9 cellular contexts compared by ENCODE assay signal in the genomic region with DNA sequence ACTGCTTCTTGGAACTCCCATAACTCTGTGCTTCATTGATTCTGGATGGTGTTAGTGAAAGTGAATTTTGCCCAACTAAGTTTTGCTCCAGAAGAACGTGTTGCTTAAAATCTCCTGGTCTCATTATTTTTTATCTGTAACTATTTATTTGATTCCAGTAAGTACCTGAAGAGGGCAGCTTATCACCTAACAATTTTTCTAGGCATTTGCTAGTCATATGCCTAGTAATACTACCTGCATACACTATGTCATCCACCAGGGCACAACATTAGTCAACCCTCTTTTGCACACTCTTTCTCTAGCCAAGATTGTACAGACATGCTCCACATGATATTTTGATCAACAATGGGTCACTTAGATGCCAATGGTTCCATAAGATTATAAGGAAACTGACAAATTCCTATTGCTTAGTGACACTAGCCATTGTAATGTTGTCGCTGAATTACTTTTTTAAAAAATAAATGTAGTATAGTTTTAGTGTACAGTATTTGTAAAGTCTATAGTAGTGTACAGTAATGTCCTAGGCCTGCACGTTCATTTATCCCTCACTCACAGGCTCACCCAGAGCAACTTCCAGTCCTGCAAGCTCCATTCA.
DNase-seq lines count a peak whose midpoint lies in the region; ATAC-seq, FAIRE-seq and TF ChIP-seq lines count a peak whose summit lies in the region.
"Had no signal": no experiment of that assay in that cellular context is flagged by ENCODE, and none has a peak within 500 bp of the region (broad histone marks: within the 10 kb centered on the region; RNA-seq: fewer than 3 reads in every experiment).

No MANE protein-coding gene starts in this region.

- no peak overlapping the region for H3K27ac Mint-ChIP-seq in CD4-positive, alpha-beta T cell

- no TSS peak for BruUV-seq in HepG2 (replicated peaks; lab: Mats Ljungman, UMichigan)

- ATAC-seq in GM19463 (IDR thresholded peaks at IDR 0.05; ENCODE audit: unreplicated experiment) = peak; percentile 92
- ATAC-seq in HG03432 (IDR thresholded peaks at IDR 0.05; ENCODE audit: unreplicated experiment) = peak; percentile 97
- peak; percentile 97 for ATAC-seq in RWPE2 (ENCODE audit: low read depth)
- ATAC-seq in HepG2 = peak; percentile 86
- ATAC-seq in CD4-positive, alpha-beta T cell (ENCODE audit: poor library complexity) = no peak

- no peak overlapping the region for H3K9ac ChIP-seq in HepG2 (ENCODE audit: insufficient read depth, low read depth, low read length)

- no peaks in the 10 kb centered on the region for H4K20me1 ChIP-seq in HepG2 (ENCODE audit: insufficient read depth, low read length)

- in situ Hi-C loops in HepG2 (cut with HindIII; ENCODE audit: extremely low pct_ligation_motif_present, low pct_unique_long_range_greater_than_20kb) = no loop called here

- no peaks in the 10 kb centered on the region for H3K27me3 Mint-ChIP-seq in CD4-positive, alpha-beta T cell

- H3K27ac ChIP-seq in RWPE2 (ENCODE audit: poor library complexity, severe bottlenecking) (no peak overlapping the region), HepG2 (ENCODE audit: extremely low read length, insufficient read depth, low read length) (no peak overlapping the region), substantia nigra (ENCODE audit: low read depth, low read length, poor library complexity, severe bottlenecking) (no peak overlapping the region)
- H3K27ac ChIP-seq in CD4-positive, alpha-beta T cell (ENCODE audit: low read depth, low read length) = no peak overlapping the region

- no peak for TF ChIP-seq RAD21 in HepG2 (CRISPR knock-in tag; IDR thresholded peaks at IDR 0.05)

- no peaks in the 10 kb centered on the region for H3K79me2 ChIP-seq in HepG2 (ENCODE audit: insufficient read depth, low read length)

- TF ChIP-seq EP300 in HepG2 (IDR thresholded peaks at IDR 0.05; ENCODE audit: low read depth in 2 of 2, low read length in 2 of 2) = no peak
- TF ChIP-seq EP300 in HepG2 (CRISPR knock-in tag; IDR thresholded peaks at IDR 0.05; ENCODE audit: borderline replicate concordance) = no peak

- no peaks in the 10 kb centered on the region for H3K36me3 Mint-ChIP-seq in CD4-positive, alpha-beta T cell (ENCODE audit: low read depth)

- peak; percentile 77 for TF ChIP-seq CTCF in RWPE2 (IDR thresholded peaks at IDR 0.05; ENCODE audit: poor library complexity, severe bottlenecking)
- no peak; the same call in 1 of the 2 replicates for TF ChIP-seq CTCF in HepG2 (CRISPR knock-in tag; IDR thresholded peaks at IDR 0.05)
- no peak for TF ChIP-seq CTCF in CD4-positive, alpha-beta T cell (IDR thresholded peaks at IDR 0.05)

- H3K9me3 ChIP-seq in RWPE2 (ENCODE audit: severe bottlenecking) (no peaks in the 10 kb centered on the region), HepG2 (ENCODE audit: low read length) (no peaks in the 10 kb centered on the region)
- no peaks in the 10 kb centered on the region for H3K9me3 ChIP-seq in CD4-positive, alpha-beta T cell (ENCODE audit: control insufficient read depth, low read length)

- H3K4me1 ChIP-seq in RWPE2 (ENCODE audit: insufficient read depth, poor library complexity, severe bottlenecking) (no peaks in the 10 kb centered on the region), HepG2 (ENCODE audit: insufficient read depth, low read length) (no peaks in the 10 kb centered on the region)

- no peak overlapping the region for H2AFZ ChIP-seq in HepG2 (ENCODE audit: low read length)

- peak; percentile 3 for DNase-seq in DMS 273 treated with DMSO at 0.1 percent for 48 hours (lab: John Stamatoyannopoulos, UW)
- no peak for DNase-seq in RWPE2 (ENCODE audit: low spot score)
- DNase-seq in HepG2 (ENCODE audit: low spot score) = peak; percentile 36
- DNase-seq in substantia nigra (lab: John Stamatoyannopoulos, UW) = no peak
- no peak for DNase-seq in CD4-positive, alpha-beta T cell
- no peak for DNase-seq in GF-D8 (lab: John Stamatoyannopoulos, UW)

- intact Hi-C loops in HepG2 (cut with micrococcal nuclease; ENCODE audit: unreplicated experiment) = loop anchor here (1.0 kb wide), 1 partner anchor 264 kb away; no protein-coding TSS in a partner anchor
- intact Hi-C loops in CD4-positive, alpha-beta T cell (cut with DNase I, micrococcal nuclease) = no loop called here

- no peaks in the 10 kb centered on the region for H3K27me3 ChIP-seq in RWPE2 (ENCODE audit: insufficient read depth, poor library complexity, severe bottlenecking)
- no peaks in the 10 kb centered on the region; a peak in 1 of 5 replicates for H3K27me3 ChIP-seq in HepG2 (ENCODE audit: control insufficient read depth in 1 of 2, insufficient read depth in 2 of 2, low read length in 2 of 2)
- no peaks in the 10 kb centered on the region for H3K27me3 ChIP-seq in CD4-positive, alpha-beta T cell (ENCODE audit: control insufficient read depth, insufficient read depth, low read length)

- H3K4me3 Mint-ChIP-seq in CD4-positive, alpha-beta T cell = no peak overlapping the region

- no peak for TF ChIP-seq POLR2A in HepG2 (IDR thresholded peaks at IDR 0.05; ENCODE audit: insufficient read depth in 1 of 2, low read depth in 2 of 2, low read length in 2 of 2)

- 19% methylated on average over 3 of the region's 3 CpGs for WGBS in HepG2 (ENCODE audit: low lambda C conversion rate)

- H3K4me1 Mint-ChIP-seq in CD4-positive, alpha-beta T cell (ENCODE audit: low read depth) = no peaks in the 10 kb centered on the region

- H3K9me3 Mint-ChIP-seq in CD4-positive, alpha-beta T cell = peaks cover 3% of the 10 kb centered on the region

- H3K4me3 ChIP-seq in RWPE2 (ENCODE audit: severe bottlenecking) (no peak overlapping the region), HepG2 (replicated peaks in 1 of 3; ENCODE audit: insufficient read depth in 1 of 3, low read depth in 2 of 3, low read length in 3 of 3) (no peak overlapping the region)

- H3K36me3 ChIP-seq in RWPE2 (ENCODE audit: low read depth) = no peaks in the 10 kb centered on the region
- H3K36me3 ChIP-seq in HepG2 (replicated peaks in 1 of 2; ENCODE audit: control insufficient read depth in 1 of 2, insufficient read depth in 2 of 2, low read length in 2 of 2) = no peaks in the 10 kb centered on the region

- POLR2A ChIA-PET in HepG2 (lab: Yijun Ruan, JAX) = no interaction called here
- POLR2A ChIA-PET in CD4-positive, alpha-beta T cell (lab: Charles Lee) = no interaction called here

- H3K4me2 ChIP-seq in HepG2 (ENCODE audit: low read depth, low read length) = no peak overlapping the region

- CTCF ChIA-PET in HepG2 (lab: Yijun Ruan, JAX; ENCODE audit: low intra/inter-chr PET ratio, low total read pairs) = interaction anchor here (0.7 kb wide), 1 partner anchor 264 kb away, joined by 4 read pairs; no protein-coding TSS in a partner anchor
- CTCF ChIA-PET in CD4-positive, alpha-beta T cell (lab: Charles Lee) = no interaction called here

- FAIRE-seq in HepG2 (lab: Jason Lieb, UNC) = no peak
- FAIRE-seq: endometrium had no signal

TF ChIP-seq in HepG2, 621 proteins besides CTCF, POLR2A, EP300 and RAD21:
- TF ChIP-seq STAG1 (CRISPR knock-in tag; IDR thresholded peaks at IDR 0.05) (peak; percentile 34; the same call in 1 of the 2 replicates), MTF1 (CRISPR knock-in tag; IDR thresholded peaks at IDR 0.05) (no peak)
TF ChIP-seq in HepG2: peak in this region for 1.

Comparison
In these comparisons a context has a peak if more than half of its experiments do, and no peak if none do; other contexts are left out.
1. DNase-seq: peak in DMS 273 treated with DMSO at 0.1 percent for 48 hours (single experiment) and HepG2 (single experiment); none in RWPE2 (single experiment), substantia nigra (0 of 49), CD4-positive, alpha-beta T cell (0 of 10) and GF-D8 (single experiment).